1 cellular context compared by ENCODE assay signal in genomic region chr5:5331838-5332237, GRCh38.
TF ChIP-seq lines count a peak whose summit lies in the region.

No MANE protein-coding gene starts in this region.

TF ChIP-seq in GM23338, 12 proteins besides CTCF, POLR2A, EP300 and RAD21 (continued from another document):
- no peak for TF ChIP-seq ZNF462 (CRISPR knock-in tag; IDR thresholded peaks at IDR 0.05)
- no peak for TF ChIP-seq ZNF331 (CRISPR knock-in tag; IDR thresholded peaks at IDR 0.05; ENCODE audit: low read depth)
- no peak for TF ChIP-seq POLR2AphosphoS5 (IDR thresholded peaks at IDR 0.05; ENCODE audit: low read depth)
- TF ChIP-seq EZH2 (IDR thresholded peaks at IDR 0.05; ENCODE audit: low read depth, unreplicated experiment): no peak
- TF ChIP-seq EZH2phosphoT487 (IDR thresholded peaks at IDR 0.05; ENCODE audit: unreplicated experiment): no peak
- no peak for TF ChIP-seq JUNB (IDR thresholded peaks at IDR 0.05; ENCODE audit: unreplicated experiment)
- no peak for TF ChIP-seq ZNF114 (CRISPR knock-in tag; IDR thresholded peaks at IDR 0.05)
- TF ChIP-seq REST (IDR thresholded peaks at IDR 0.05; ENCODE audit: unreplicated experiment): no peak
- no peak for TF ChIP-seq CREB1 (CRISPR knock-in tag; IDR thresholded peaks at IDR 0.05; ENCODE audit: low read depth)
- TF ChIP-seq NANOG (IDR thresholded peaks at IDR 0.05; ENCODE audit: borderline replicate concordance): no peak
TF ChIP-seq in GM23338: peak in this region for 0.
